28 cellular contexts compared by ENCODE assay signal in the genomic region with DNA sequence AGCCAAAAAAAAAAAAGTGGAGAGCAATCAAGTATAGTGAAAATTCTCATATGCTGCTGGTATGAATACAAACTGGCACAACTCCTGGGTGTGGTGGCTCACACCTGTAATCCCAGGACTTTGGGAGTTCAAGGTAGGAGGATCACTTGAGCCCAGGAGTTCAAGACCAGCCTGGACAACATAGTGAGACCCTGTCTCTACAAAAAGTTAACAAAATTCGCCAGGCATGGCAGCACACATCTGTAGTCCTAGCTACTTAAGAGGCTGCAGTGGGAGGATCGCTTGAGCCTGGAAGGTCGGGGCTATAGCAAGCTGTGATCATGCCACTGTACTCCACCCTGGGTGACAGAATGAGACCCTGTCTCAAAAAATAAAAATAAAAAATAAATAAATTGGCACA.
"Had no signal": no experiment of that assay in that cellular context is flagged by ENCODE, and none has a peak within 500 bp of the region (broad histone marks: within the 10 kb centered on the region; RNA-seq: fewer than 3 reads in every experiment).

No MANE protein-coding gene starts in this region.

- H3K9me3 Mint-ChIP-seq: natural killer cell; nephron; neural progenitor cell; stimulated activated effector memory CD8-positive, alpha-beta T cell treated with anti-CD3 and anti-CD28 coated beads, Interleukin-12 subunit alpha, Interleukin-12 subunit beta, amount 100 ng/mL, for 72 hours; stimulated activated naive B cell treated with anti-CD40 and anti-IgM and Interleukin-4, amounts not matched to agents 10 μg/mL and 1 μg/mL and 100 μg/mL, for 72 hours; stimulated activated naive CD8-positive, alpha-beta T cell treated with anti-CD3 and anti-CD28 coated beads, Interleukin-15, Interleukin-2, amounts not matched to agents 100 ng/mL and 50 ng/mL, for 24 hours had no signal

- FAIRE-seq: urothelium cell line had no signal

- H3K36me3 ChIP-seq: ovary had no signal

- H3K4me1 ChIP-seq: neural progenitor cell, parathyroid adenoma, thyroid gland, tibial nerve had no signal

- H3K27me3 ChIP-seq: neural progenitor cell, ovary, stomach, thyroid gland, tibial nerve, upper lobe of left lung, vagina had no signal

- H3K27ac Mint-ChIP-seq: nephron; neural progenitor cell; stimulated activated effector memory CD8-positive, alpha-beta T cell treated with anti-CD3 and anti-CD28 coated beads, Interleukin-12 subunit alpha, Interleukin-12 subunit beta, amount 100 ng/mL, for 72 hours; stimulated activated naive B cell treated with anti-CD40 and anti-IgM and Interleukin-4, amounts not matched to agents 10 μg/mL and 1 μg/mL and 100 μg/mL, for 72 hours; stimulated activated naive CD8-positive, alpha-beta T cell treated with anti-CD3 and anti-CD28 coated beads, Interleukin-15, Interleukin-2, amounts not matched to agents 100 ng/mL and 50 ng/mL, for 24 hours had no signal

- H3K4me3 ChIP-seq: neural progenitor cell, ovary, psoas muscle, skin epidermis, stomach, thoracic aorta, thyroid gland, tibial nerve, upper lobe of left lung, vagina had no signal

- H3K9ac ChIP-seq: neural progenitor cell, parathyroid adenoma had no signal

- H3K4me3 Mint-ChIP-seq: natural killer cell; nephron; neural progenitor cell; stimulated activated effector memory CD8-positive, alpha-beta T cell treated with anti-CD3 and anti-CD28 coated beads, Interleukin-12 subunit alpha, Interleukin-12 subunit beta, amount 100 ng/mL, for 72 hours; stimulated activated naive B cell treated with anti-CD40 and anti-IgM and Interleukin-4, amounts not matched to agents 10 μg/mL and 1 μg/mL and 100 μg/mL, for 72 hours; stimulated activated naive CD8-positive, alpha-beta T cell treated with anti-CD3 and anti-CD28 coated beads, Interleukin-15, Interleukin-2, amounts not matched to agents 100 ng/mL and 50 ng/mL, for 24 hours had no signal

- H3K4me1 Mint-ChIP-seq: nephron had no signal

- H2AFZ ChIP-seq: neural progenitor cell, parathyroid adenoma had no signal

- H3K9me3 ChIP-seq: ovary, psoas muscle, stomach, thoracic aorta, thyroid gland, tibial nerve, upper lobe of left lung, vagina had no signal

- H3K27me3 Mint-ChIP-seq: progenitor cell of endocrine pancreas; stimulated activated naive B cell treated with anti-CD40 and anti-IgM and Interleukin-4, amounts not matched to agents 10 μg/mL and 1 μg/mL and 100 μg/mL, for 72 hours; stimulated activated naive CD8-positive, alpha-beta T cell treated with anti-CD3 and anti-CD28 coated beads, Interleukin-15, Interleukin-2, amounts not matched to agents 100 ng/mL and 50 ng/mL, for 24 hours had no signal

- H3K27ac ChIP-seq: neural progenitor cell, ovary, parathyroid adenoma, psoas muscle, skin epidermis, stomach, thoracic aorta, thyroid gland, tibial nerve, upper lobe of left lung, vagina had no signal

- H3K4me2 ChIP-seq: neural progenitor cell had no signal

- DNase-seq: natural killer cell; occipital lobe; ovary; posterior cingulate gyrus; psoas muscle; right cardiac atrium; stimulated activated CD4-positive, alpha-beta T cell treated with anti-CD3 and anti-CD28 coated beads, Interleukin-15, amount 100 ng/mL, for 24 hours; stimulated activated CD4-positive, alpha-beta T cell treated with anti-CD3 and anti-CD28 coated beads, Interleukin-2, amount 100 ng/mL, for 24 hours; stimulated activated CD4-positive, alpha-beta T cell treated with anti-CD3 and anti-CD28 coated beads, Interleukin-2, amount 100 ng/mL, for 48 hours; stimulated activated CD4-positive, alpha-beta T cell treated with anti-CD3 and anti-CD28 coated beads, Interleukin-4, amount 100 ng/mL, for 24 hours; stimulated activated naive B cell treated with anti-CD40 and anti-IgM and Interleukin-4, amounts not matched to agents 10 μg/mL and 1 μg/mL and 100 μg/mL, for 72 hours; stimulated activated naive CD4-positive, alpha-beta T cell treated with Interleukin-2 at 50 U/mL for 16 hours; stomach; thyroid gland; trophoblast cell; upper lobe of left lung had no signal

- ATAC-seq: natural killer cell; psoas muscle; right cardiac atrium; sciatic nerve; stimulated activated effector memory CD8-positive, alpha-beta T cell treated with anti-CD3 and anti-CD28 coated beads, Interleukin-12 subunit alpha, Interleukin-12 subunit beta, amount 100 ng/mL, for 72 hours; stimulated activated naive B cell treated with anti-CD40 and anti-IgM and Interleukin-4, amounts not matched to agents 10 μg/mL and 1 μg/mL and 100 μg/mL, for 72 hours had no signal
